ENCODE assay signal across 8 cellular contexts in the genomic region with DNA sequence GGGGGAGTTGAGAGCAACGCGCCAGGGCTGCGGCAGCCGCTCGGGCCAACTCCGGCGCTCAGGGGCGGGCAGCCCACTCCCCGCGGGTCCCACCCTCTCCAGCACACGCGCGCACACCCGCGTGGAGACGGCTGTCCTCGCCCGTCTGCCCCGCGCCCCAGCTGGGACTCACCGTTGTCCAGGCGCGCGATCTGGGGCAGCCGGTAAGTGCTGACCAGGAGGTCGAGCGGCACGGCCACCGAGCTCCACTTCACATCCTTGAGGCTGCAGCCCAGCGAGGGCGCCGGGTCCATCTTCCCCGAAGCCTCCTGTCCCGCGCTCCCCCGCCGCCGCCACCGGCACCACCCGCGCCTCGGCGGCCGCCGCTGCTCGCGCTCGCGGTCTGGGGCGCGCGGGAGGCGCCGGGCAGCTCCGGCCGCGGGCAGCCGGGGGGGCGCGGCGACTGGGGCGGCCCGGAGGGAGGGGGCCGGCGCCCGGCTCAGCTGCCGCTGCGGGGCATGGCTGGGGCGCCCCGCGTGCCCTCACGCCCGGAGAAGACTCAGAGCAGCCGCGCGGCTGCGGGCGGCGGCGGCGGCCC. TPM values are rescaled to one million over a fixed set of nuclear protein-coding genes. Genes with fewer than 3 reads are reported as not detected.
A peak's percentile ranks its signal among the peaks of the same experiment; 100 is the strongest.
DNase-seq lines count a peak whose midpoint lies in the region; ATAC-seq and TF ChIP-seq lines count a peak whose summit lies in the region.

No MANE protein-coding gene starts in this region.

- peaks cover 69% of the 10 kb centered on the region for H3K27me3 Mint-ChIP-seq in activated T-helper 1 cell treated with anti-CD3 and anti-CD28 coated beads, Interleukin-12 subunit alpha, Interleukin-12 subunit beta, Interleukin-2, Interleukin-4 antibody, amounts not matched to agents 30 ng/mL and 10 ng/mL and 1 ng/mL, durations not matched to agents 14 hours and 24 hours and 36 hours (ENCODE audit: insufficient read depth)
- H3K27me3 Mint-ChIP-seq in osteocyte (ENCODE audit: unreplicated experiment): peaks cover 28% of the 10 kb centered on the region

- TF ChIP-seq CTCF in osteocyte (IDR thresholded peaks at IDR 0.05): no peak

- peak; percentile 72 for DNase-seq in NCI-H748 (lab: John Stamatoyannopoulos, UW; ENCODE audit: unreplicated experiment)
- DNase-seq in NCI-H748 treated with DMSO at 0.1 percent for 48 hours (lab: John Stamatoyannopoulos, UW): no peak
- DNase-seq in activated T-helper 1 cell treated with anti-CD3 and anti-CD28 coated beads, Interleukin-12 subunit alpha, Interleukin-12 subunit beta, Interleukin-2, Interleukin-4 antibody, amounts not matched to agents 30 ng/mL and 10 ng/mL and 1 ng/mL, durations not matched to agents 14 hours and 24 hours and 36 hours (ENCODE audit: low spot score): no peak
- peak; percentile 32 for DNase-seq in glomerular visceral epithelial cell (ENCODE audit: extremely low spot score)
- DNase-seq in osteocyte (ENCODE audit: extremely low spot score, unreplicated experiment): no peak
- no peak for DNase-seq in NCI-H526 treated with DMSO at 0.1 percent for 48 hours (lab: John Stamatoyannopoulos, UW)

- peak overlapping the region; percentile 81 for H3K4me3 Mint-ChIP-seq in activated T-helper 1 cell treated with anti-CD3 and anti-CD28 coated beads, Interleukin-12 subunit alpha, Interleukin-12 subunit beta, Interleukin-2, Interleukin-4 antibody, amounts not matched to agents 30 ng/mL and 10 ng/mL and 1 ng/mL, durations not matched to agents 14 hours and 24 hours and 36 hours
- peak overlapping the region; percentile 88 for H3K4me3 Mint-ChIP-seq in osteocyte (ENCODE audit: unreplicated experiment)

- intact Hi-C loops in activated T-helper 1 cell treated with anti-CD3 and anti-CD28 coated beads, Interleukin-12 subunit alpha, Interleukin-12 subunit beta, Interleukin-2, Interleukin-4 antibody, amounts not matched to agents 30 ng/mL and 10 ng/mL and 1 ng/mL, durations not matched to agents 14 hours and 24 hours and 36 hours (cut with micrococcal nuclease): loop anchor here (2.0 to 5.0 kb wide), 3 partner anchors 198 to 528 kb away; partner anchors contain the start of genes RNF125 and TRAPPC8

- peak; percentile 7 for ATAC-seq in HG03571 (IDR thresholded peaks at IDR 0.05; ENCODE audit: unreplicated experiment)
- ATAC-seq in HG03354 (IDR thresholded peaks at IDR 0.05; ENCODE audit: poor library complexity, severe bottlenecking, unreplicated experiment): no peak

- H3K9me3 Mint-ChIP-seq in activated T-helper 1 cell treated with anti-CD3 and anti-CD28 coated beads, Interleukin-12 subunit alpha, Interleukin-12 subunit beta, Interleukin-2, Interleukin-4 antibody, amounts not matched to agents 30 ng/mL and 10 ng/mL and 1 ng/mL, durations not matched to agents 14 hours and 24 hours and 36 hours: no peaks in the 10 kb centered on the region
- no peaks in the 10 kb centered on the region for H3K9me3 Mint-ChIP-seq in osteocyte (ENCODE audit: unreplicated experiment)

- no peak overlapping the region for H3K27ac Mint-ChIP-seq in activated T-helper 1 cell treated with anti-CD3 and anti-CD28 coated beads, Interleukin-12 subunit alpha, Interleukin-12 subunit beta, Interleukin-2, Interleukin-4 antibody, amounts not matched to agents 30 ng/mL and 10 ng/mL and 1 ng/mL, durations not matched to agents 14 hours and 24 hours and 36 hours
- peak overlapping the region; percentile 9 for H3K27ac Mint-ChIP-seq in osteocyte (ENCODE audit: unreplicated experiment)

- H3K4me1 Mint-ChIP-seq in activated T-helper 1 cell treated with anti-CD3 and anti-CD28 coated beads, Interleukin-12 subunit alpha, Interleukin-12 subunit beta, Interleukin-2, Interleukin-4 antibody, amounts not matched to agents 30 ng/mL and 10 ng/mL and 1 ng/mL, durations not matched to agents 14 hours and 24 hours and 36 hours (ENCODE audit: low read depth): peaks cover 31% of the 10 kb centered on the region
- peaks cover 21% of the 10 kb centered on the region for H3K4me1 Mint-ChIP-seq in osteocyte (ENCODE audit: unreplicated experiment)

- no peaks in the 10 kb centered on the region for H3K36me3 Mint-ChIP-seq in activated T-helper 1 cell treated with anti-CD3 and anti-CD28 coated beads, Interleukin-12 subunit alpha, Interleukin-12 subunit beta, Interleukin-2, Interleukin-4 antibody, amounts not matched to agents 30 ng/mL and 10 ng/mL and 1 ng/mL, durations not matched to agents 14 hours and 24 hours and 36 hours (ENCODE audit: low read depth)
- no peaks in the 10 kb centered on the region for H3K36me3 Mint-ChIP-seq in osteocyte (ENCODE audit: unreplicated experiment)

RNA-seq across cellular contexts. Expression of gene GAREM1, which starts 0.5 kb away (rescaled TPM):
- total RNA-seq in activated T-helper 1 cell treated with anti-CD3 and anti-CD28 coated beads, Interleukin-12 subunit alpha, Interleukin-12 subunit beta, Interleukin-2, Interleukin-4 antibody, amounts not matched to agents 30 ng/mL and 10 ng/mL and 1 ng/mL, durations not matched to agents 14 hours and 24 hours and 36 hours: not detected in 2 replicates
- total RNA-seq in osteocyte: 1.7 and 2.5 TPM in 2 replicates

Comparison
In these comparisons a context has a peak if more than half of its experiments do, and no peak if none do; other contexts are left out.
1. DNase-seq: peak in NCI-H748 (single experiment) and glomerular visceral epithelial cell (single experiment); none in NCI-H748 treated with DMSO at 0.1 percent for 48 hours (single experiment), activated T-helper 1 cell treated with anti-CD3 and anti-CD28 coated beads, Interleukin-12 subunit alpha, Interleukin-12 subunit beta, Interleukin-2, Interleukin-4 antibody, amounts not matched to agents 30 ng/mL and 10 ng/mL and 1 ng/mL, durations not matched to agents 14 hours and 24 hours and 36 hours (single experiment), osteocyte (single experiment) and NCI-H526 treated with DMSO at 0.1 percent for 48 hours (single experiment).